In the genomic region with DNA sequence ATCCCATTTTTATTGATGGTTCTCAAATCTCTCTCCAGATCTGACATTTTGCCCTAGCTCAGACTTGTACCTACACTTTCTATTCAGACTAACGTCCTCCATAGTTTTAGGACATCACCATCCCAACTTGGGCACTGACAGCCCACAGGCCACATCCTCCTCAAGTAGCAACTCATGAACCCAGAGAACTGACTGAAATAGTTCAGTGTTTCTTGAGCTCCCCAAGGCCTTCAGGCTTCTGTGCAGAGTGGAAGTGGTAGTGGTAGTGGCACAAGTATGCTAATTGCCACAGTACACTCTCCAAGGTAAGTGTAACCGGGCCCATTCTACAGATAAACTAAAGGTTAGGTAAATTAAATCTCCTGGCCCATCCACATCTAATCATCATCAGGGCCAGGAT, we compare ENCODE assay signal across 1 cellular context.
TF ChIP-seq lines count a peak whose summit lies in the region.

No MANE protein-coding gene starts in this region.

TF ChIP-seq in WTC11, 78 proteins besides CTCF, POLR2A, EP300 and RAD21 (continued from another document):
- TF ChIP-seq, protein P1, sequence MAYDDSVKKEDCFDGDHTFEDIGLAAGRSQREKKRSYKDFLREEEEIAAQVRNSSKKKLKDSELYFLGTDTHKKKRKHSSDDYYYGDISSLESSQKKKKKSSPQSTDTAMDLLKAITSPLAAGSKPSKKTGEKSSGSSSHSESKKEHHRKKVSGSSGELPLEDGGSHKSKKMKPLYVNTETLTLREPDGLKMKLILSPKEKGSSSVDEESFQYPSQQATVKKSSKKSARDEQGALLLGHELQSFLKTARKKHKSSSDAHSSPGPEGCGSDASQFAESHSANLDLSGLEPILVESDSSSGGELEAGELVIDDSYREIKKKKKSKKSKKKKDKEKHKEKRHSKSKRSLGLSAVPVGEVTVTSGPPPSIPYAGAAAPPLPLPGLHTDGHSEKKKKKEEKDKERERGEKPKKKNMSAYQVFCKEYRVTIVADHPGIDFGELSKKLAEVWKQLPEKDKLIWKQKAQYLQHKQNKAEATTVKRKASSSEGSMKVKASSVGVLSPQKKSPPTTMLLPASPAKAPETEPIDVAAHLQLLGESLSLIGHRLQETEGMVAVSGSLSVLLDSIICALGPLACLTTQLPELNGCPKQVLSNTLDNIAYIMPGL (CRISPR knock-in tag; IDR thresholded peaks at IDR 0.05): no peak
- TF ChIP-seq CREB1 (CRISPR knock-in tag; IDR thresholded peaks at IDR 0.05): no peak
